Comparison of ENCODE assay signal across 39 cellular contexts in the genomic region with DNA sequence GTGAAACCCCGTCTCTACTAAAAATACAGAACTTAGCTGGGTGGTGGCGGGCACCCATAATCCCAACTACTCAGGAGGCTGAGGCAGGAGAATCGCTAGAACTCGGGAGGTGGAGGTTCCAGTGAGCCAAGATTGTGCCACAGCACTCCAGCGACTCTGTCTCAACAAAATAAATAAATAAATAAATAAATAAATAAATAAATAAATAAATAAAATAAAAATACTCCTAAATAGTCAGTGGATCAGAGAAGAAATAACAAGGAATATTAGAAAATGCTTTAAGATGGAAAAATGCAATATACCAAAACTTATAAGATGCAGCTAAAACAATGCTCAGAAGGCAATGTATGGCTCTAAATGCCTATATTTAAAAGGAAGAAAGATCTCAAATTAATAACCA. TPM values are rescaled to one million over a fixed set of nuclear protein-coding genes. Genes with fewer than 3 reads are reported as not detected.
"Had no signal": no experiment of that assay in that cellular context is flagged by ENCODE, and none has a peak within 500 bp of the region (broad histone marks: within the 10 kb centered on the region; RNA-seq: fewer than 3 reads in every experiment).

No MANE protein-coding gene starts in this region.

- H3K27me3 Mint-ChIP-seq: activated naive CD4-positive, alpha-beta T cell treated with anti-CD3 and anti-CD28 coated beads, Interleukin-2, amount 10 ng/mL, durations not matched to agents 7 days and 5 days; activated naive CD4-positive, alpha-beta T cell treated with anti-CD3 and anti-CD28 coated beads, Interleukin-2, amount 50 U/mL, for 24 hours; activated naive CD8-positive, alpha-beta T cell; activated naive CD8-positive, alpha-beta T cell treated with anti-CD3 and anti-CD28 coated beads, Interleukin-2, amount 10 ng/mL, durations not matched to agents 7 days and 5 days; central memory CD8-positive, alpha-beta T cell had no signal

- DNase-seq: activated effector memory CD4-positive, alpha-beta T cell treated with anti-CD3 and anti-CD28 coated beads, Interleukin-2, amount 50 U/mL, for 16 hours; activated effector memory CD4-positive, alpha-beta T cell treated with Interleukin-2 at 50 U/mL for 16 hours; activated gamma-delta T cell; activated gamma-delta T cell treated with Interleukin-2 at 50 U/mL for 16 hours; activated naive CD4-positive, alpha-beta T cell; activated naive CD4-positive, alpha-beta T cell treated with anti-CD3 and anti-CD28 coated beads for 36 hours; activated naive CD4-positive, alpha-beta T cell treated with anti-CD3 and anti-CD28 coated beads, Interleukin-2, amount 10 ng/mL, durations not matched to agents 7 days and 5 days; activated naive CD4-positive, alpha-beta T cell treated with anti-CD3 and anti-CD28 coated beads, Interleukin-2, amount 50 U/mL, for 16 hours; activated naive CD4-positive, alpha-beta T cell treated with Interleukin-2 at 50 U/mL for 16 hours; activated naive CD8-positive, alpha-beta T cell treated with anti-CD3 and anti-CD28 coated beads for 36 hours; activated naive CD8-positive, alpha-beta T cell treated with anti-CD3 and anti-CD28 coated beads, Interleukin-2, amount 10 ng/mL, durations not matched to agents 7 days and 5 days; activated naive CD8-positive, alpha-beta T cell treated with anti-CD3 and anti-CD28 coated beads, Interleukin-2, amount 50 U/mL, for 24 hours; activated T-cell treated with anti-CD3 and anti-CD28 coated beads, Interleukin-2, amount 50 U/mL, for 4 hours; activated T-cell treated with anti-CD3 and anti-CD28 coated beads, Interleukin-2, amount 50 U/mL, for 48 hours; activated T-cell treated with anti-CD3 and anti-CD28 coated beads, Interleukin-2, amount 50 U/mL, for 72 hours; adrenal gland; amniotic stem cell; amygdala; anterior cingulate cortex; aorta; body of pancreas; brain microvascular endothelial cell; caudate nucleus; central memory CD4-positive, alpha-beta T cell; cerebellar nuclear complex had no signal

- H3K27ac Mint-ChIP-seq: activated naive CD4-positive, alpha-beta T cell treated with anti-CD3 and anti-CD28 coated beads for 36 hours; activated naive CD4-positive, alpha-beta T cell treated with anti-CD3 and anti-CD28 coated beads, Interleukin-2, amount 10 ng/mL, durations not matched to agents 7 days and 5 days; activated naive CD4-positive, alpha-beta T cell treated with anti-CD3 and anti-CD28 coated beads, Interleukin-2, amount 50 U/mL, for 24 hours; activated naive CD4-positive, alpha-beta T cell treated with anti-CD3 and anti-CD28 coated beads, Interleukin-2, amount 50 U/mL, for 72 hours; activated naive CD8-positive, alpha-beta T cell; activated naive CD8-positive, alpha-beta T cell treated with anti-CD3 and anti-CD28 coated beads for 36 hours; activated naive CD8-positive, alpha-beta T cell treated with anti-CD3 and anti-CD28 coated beads, Interleukin-2, amount 10 ng/mL, durations not matched to agents 7 days and 5 days; activated naive CD8-positive, alpha-beta T cell treated with anti-CD3 and anti-CD28 coated beads, Interleukin-2, amount 50 U/mL, for 24 hours; activated T-cell treated with anti-CD3 and anti-CD28 coated beads, Interleukin-2, amount 50 U/mL, for 72 hours; activated T-helper 1 cell treated with anti-CD3 and anti-CD28 coated beads, Interleukin-12 subunit alpha, Interleukin-12 subunit beta, Interleukin-2, Interleukin-4 antibody, amounts not matched to agents 30 ng/mL and 10 ng/mL and 1 ng/mL, durations not matched to agents 14 hours and 24 hours and 36 hours; activated T-helper 17 cell treated with anti-CD3 and anti-CD28 coated beads, Interleukin-2, amount 50 U/mL, for 72 hours; activated T-helper 2 cell treated with anti-CD3 and anti-CD28 coated beads, Interferon-gamma antibody, Interleukin-2, Interleukin-4, amounts not matched to agents 10 μg/mL and 5 μg/mL and 100 μg/mL, durations not matched to agents 14 hours and 24 hours and 36 hours; brain had no signal

- H3K9me3 ChIP-seq: adrenal gland, ascending aorta, body of pancreas, breast epithelium had no signal

- H3K27ac ChIP-seq: adrenal gland, ascending aorta, body of pancreas, brain microvascular endothelial cell, breast epithelium, cardiac muscle cell had no signal

- ATAC-seq: activated naive CD4-positive, alpha-beta T cell treated with anti-CD3 and anti-CD28 coated beads, Interleukin-2, amount 50 U/mL, for 72 hours; activated naive CD8-positive, alpha-beta T cell treated with anti-CD3 and anti-CD28 coated beads, Interleukin-2, amount 50 U/mL, for 24 hours; activated T-cell treated with anti-CD3 and anti-CD28 coated beads, Interleukin-2, amount 50 U/mL, for 4 hours; activated T-cell treated with anti-CD3 and anti-CD28 coated beads, Interleukin-2, amount 50 U/mL, for 72 hours; activated T-helper 17 cell treated with anti-CD3 and anti-CD28 coated beads, Interleukin-2, amount 50 U/mL, for 72 hours; body of pancreas had no signal

- H3K4me1 Mint-ChIP-seq: activated naive CD4-positive, alpha-beta T cell treated with anti-CD3 and anti-CD28 coated beads, Interleukin-2, amount 10 ng/mL, durations not matched to agents 7 days and 5 days; activated naive CD4-positive, alpha-beta T cell treated with anti-CD3 and anti-CD28 coated beads, Interleukin-2, amount 50 U/mL, for 24 hours; activated naive CD8-positive, alpha-beta T cell treated with anti-CD3 and anti-CD28 coated beads for 36 hours; activated naive CD8-positive, alpha-beta T cell treated with anti-CD3 and anti-CD28 coated beads, Interleukin-2, amount 10 ng/mL, durations not matched to agents 7 days and 5 days; activated naive CD8-positive, alpha-beta T cell treated with anti-CD3 and anti-CD28 coated beads, Interleukin-2, amount 50 U/mL, for 24 hours; activated T-helper 17 cell treated with anti-CD3 and anti-CD28 coated beads, Interleukin-2, amount 50 U/mL, for 72 hours; central memory CD8-positive, alpha-beta T cell had no signal

- H3K36me3 Mint-ChIP-seq: activated naive CD4-positive, alpha-beta T cell treated with anti-CD3 and anti-CD28 coated beads, Interleukin-2, amount 10 ng/mL, durations not matched to agents 7 days and 5 days; activated naive CD4-positive, alpha-beta T cell treated with anti-CD3 and anti-CD28 coated beads, Interleukin-2, amount 50 U/mL, for 24 hours; activated naive CD4-positive, alpha-beta T cell treated with anti-CD3 and anti-CD28 coated beads, Interleukin-2, amount 50 U/mL, for 72 hours; activated naive CD8-positive, alpha-beta T cell; activated naive CD8-positive, alpha-beta T cell treated with anti-CD3 and anti-CD28 coated beads for 36 hours; activated naive CD8-positive, alpha-beta T cell treated with anti-CD3 and anti-CD28 coated beads, Interleukin-2, amount 10 ng/mL, durations not matched to agents 7 days and 5 days; brain had no signal

- FAIRE-seq: astrocyte, bronchial epithelial cell, colon had no signal

- H3K9me3 Mint-ChIP-seq: activated naive CD4-positive, alpha-beta T cell treated with anti-CD3 and anti-CD28 coated beads for 36 hours; activated naive CD4-positive, alpha-beta T cell treated with anti-CD3 and anti-CD28 coated beads, Interleukin-2, amount 10 ng/mL, durations not matched to agents 7 days and 5 days; activated naive CD4-positive, alpha-beta T cell treated with anti-CD3 and anti-CD28 coated beads, Interleukin-2, amount 50 U/mL, for 24 hours; activated naive CD4-positive, alpha-beta T cell treated with anti-CD3 and anti-CD28 coated beads, Interleukin-2, amount 50 U/mL, for 72 hours; activated naive CD8-positive, alpha-beta T cell treated with anti-CD3 and anti-CD28 coated beads for 36 hours; activated naive CD8-positive, alpha-beta T cell treated with anti-CD3 and anti-CD28 coated beads, Interleukin-2, amount 10 ng/mL, durations not matched to agents 7 days and 5 days; activated naive CD8-positive, alpha-beta T cell treated with anti-CD3 and anti-CD28 coated beads, Interleukin-2, amount 50 U/mL, for 24 hours; activated T-cell treated with anti-CD3 and anti-CD28 coated beads, Interleukin-2, amount 50 U/mL, for 4 hours; activated T-cell treated with anti-CD3 and anti-CD28 coated beads, Interleukin-2, amount 50 U/mL, for 72 hours; activated T-helper 1 cell treated with anti-CD3 and anti-CD28 coated beads, Interleukin-12 subunit alpha, Interleukin-12 subunit beta, Interleukin-2, Interleukin-4 antibody, amounts not matched to agents 30 ng/mL and 10 ng/mL and 1 ng/mL, durations not matched to agents 14 hours and 24 hours and 36 hours; activated T-helper 17 cell treated with anti-CD3 and anti-CD28 coated beads, Interleukin-2, amount 50 U/mL, for 72 hours; activated T-helper 2 cell treated with anti-CD3 and anti-CD28 coated beads, Interferon-gamma antibody, Interleukin-2, Interleukin-4, amounts not matched to agents 10 μg/mL and 5 μg/mL and 100 μg/mL, durations not matched to agents 14 hours and 24 hours and 36 hours; central memory CD8-positive, alpha-beta T cell had no signal

- H3K4me3 ChIP-seq: adrenal gland, ascending aorta, body of pancreas, breast epithelium, cardiac muscle cell had no signal

- H3K4me1 ChIP-seq: adrenal gland, ascending aorta, body of pancreas, breast epithelium had no signal

- H3K4me3 Mint-ChIP-seq: activated naive CD4-positive, alpha-beta T cell treated with anti-CD3 and anti-CD28 coated beads for 36 hours; activated naive CD4-positive, alpha-beta T cell treated with anti-CD3 and anti-CD28 coated beads, Interleukin-2, amount 10 ng/mL, durations not matched to agents 7 days and 5 days; activated naive CD4-positive, alpha-beta T cell treated with anti-CD3 and anti-CD28 coated beads, Interleukin-2, amount 50 U/mL, for 24 hours; activated naive CD8-positive, alpha-beta T cell; activated naive CD8-positive, alpha-beta T cell treated with anti-CD3 and anti-CD28 coated beads for 36 hours; activated naive CD8-positive, alpha-beta T cell treated with anti-CD3 and anti-CD28 coated beads, Interleukin-2, amount 10 ng/mL, durations not matched to agents 7 days and 5 days; activated naive CD8-positive, alpha-beta T cell treated with anti-CD3 and anti-CD28 coated beads, Interleukin-2, amount 50 U/mL, for 24 hours; activated T-cell treated with anti-CD3 and anti-CD28 coated beads, Interleukin-2, amount 50 U/mL, for 4 hours; activated T-cell treated with anti-CD3 and anti-CD28 coated beads, Interleukin-2, amount 50 U/mL, for 72 hours; activated T-helper 1 cell treated with anti-CD3 and anti-CD28 coated beads, Interleukin-12 subunit alpha, Interleukin-12 subunit beta, Interleukin-2, Interleukin-4 antibody, amounts not matched to agents 30 ng/mL and 10 ng/mL and 1 ng/mL, durations not matched to agents 14 hours and 24 hours and 36 hours; activated T-helper 17 cell treated with anti-CD3 and anti-CD28 coated beads, Interleukin-2, amount 50 U/mL, for 72 hours; brain; central memory CD8-positive, alpha-beta T cell had no signal

- H3K36me3 ChIP-seq: adrenal gland, ascending aorta, breast epithelium, cardiac muscle cell had no signal

RNA-seq across cellular contexts. Expression of a gene that starts 39.0 kb away (rescaled TPM):
- total RNA-seq: activated naive CD4-positive, alpha-beta T cell treated with anti-CD3 and anti-CD28 coated beads for 36 hours; activated naive CD8-positive, alpha-beta T cell treated with anti-CD3 and anti-CD28 coated beads, Interleukin-2, amount 10 ng/mL, durations not matched to agents 7 days and 5 days had no signal
